37 cellular contexts compared by ENCODE assay signal in the genomic region with DNA sequence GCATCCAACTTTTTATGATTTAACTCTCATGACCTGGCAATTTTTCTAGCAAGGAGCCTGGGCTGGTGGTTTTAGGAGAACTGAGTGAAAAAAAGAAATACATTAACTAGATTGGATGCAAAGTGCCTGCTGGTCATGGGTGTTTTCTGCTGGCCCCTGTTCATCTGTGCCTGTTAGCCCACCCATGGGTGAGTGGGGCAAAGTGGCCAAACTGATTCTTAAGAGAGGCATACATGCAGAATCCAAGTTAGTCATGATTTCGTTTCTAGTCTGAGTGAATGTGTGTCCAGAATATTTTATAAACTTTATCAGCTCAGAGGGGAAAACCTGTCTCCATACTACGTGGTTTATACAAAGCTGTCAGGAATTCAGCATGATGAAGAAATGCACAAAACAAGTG. TPM values are rescaled to one million over a fixed set of nuclear protein-coding genes. Genes with fewer than 3 reads are reported as not detected.
"Had no signal": no experiment of that assay in that cellular context is flagged by ENCODE, and none has a peak within 500 bp of the region (broad histone marks: within the 10 kb centered on the region; RNA-seq: fewer than 3 reads in every experiment).

No MANE protein-coding gene starts in this region.

- H3K27me3 ChIP-seq: adrenal gland, body of pancreas, brain microvascular endothelial cell, breast epithelium, cardiac muscle cell had no signal

- H3K9me3 ChIP-seq: adrenal gland, body of pancreas, breast epithelium had no signal

- H3K4me1 ChIP-seq: adrenal gland, breast epithelium had no signal

- H3K4me3 ChIP-seq: adrenal gland, body of pancreas, breast epithelium, cardiac muscle cell had no signal

- FAIRE-seq: astrocyte, bronchial epithelial cell had no signal

- DNase-seq: activated effector memory CD4-positive, alpha-beta T cell treated with anti-CD3 and anti-CD28 coated beads, Interleukin-2, amount 50 U/mL, for 16 hours; activated effector memory CD4-positive, alpha-beta T cell treated with Interleukin-2 at 50 U/mL for 16 hours; activated gamma-delta T cell; activated gamma-delta T cell treated with Interleukin-2 at 50 U/mL for 16 hours; activated naive CD4-positive, alpha-beta T cell; activated naive CD4-positive, alpha-beta T cell treated with anti-CD3 and anti-CD28 coated beads for 36 hours; activated naive CD4-positive, alpha-beta T cell treated with anti-CD3 and anti-CD28 coated beads, Interleukin-2, amount 10 ng/mL, durations not matched to agents 7 days and 5 days; activated naive CD4-positive, alpha-beta T cell treated with anti-CD3 and anti-CD28 coated beads, Interleukin-2, amount 50 U/mL, for 16 hours; activated naive CD4-positive, alpha-beta T cell treated with Interleukin-2 at 50 U/mL for 16 hours; activated naive CD8-positive, alpha-beta T cell treated with anti-CD3 and anti-CD28 coated beads for 36 hours; activated naive CD8-positive, alpha-beta T cell treated with anti-CD3 and anti-CD28 coated beads, Interleukin-2, amount 10 ng/mL, durations not matched to agents 7 days and 5 days; activated naive CD8-positive, alpha-beta T cell treated with anti-CD3 and anti-CD28 coated beads, Interleukin-2, amount 50 U/mL, for 24 hours; activated T-cell treated with anti-CD3 and anti-CD28 coated beads, Interleukin-2, amount 50 U/mL, for 1 hour; activated T-cell treated with anti-CD3 and anti-CD28 coated beads, Interleukin-2, amount 50 U/mL, for 24 hours; activated T-cell treated with anti-CD3 and anti-CD28 coated beads, Interleukin-2, amount 50 U/mL, for 4 hours; activated T-cell treated with anti-CD3 and anti-CD28 coated beads, Interleukin-2, amount 50 U/mL, for 48 hours; activated T-cell treated with anti-CD3 and anti-CD28 coated beads, Interleukin-2, amount 50 U/mL, for 72 hours; adrenal gland; amniotic stem cell; amygdala; anterior cingulate cortex; body of pancreas; brain microvascular endothelial cell; caudate nucleus; central memory CD4-positive, alpha-beta T cell; cerebellar nuclear complex had no signal

- H3K36me3 ChIP-seq: adrenal gland, brain microvascular endothelial cell, breast epithelium, cardiac muscle cell had no signal

- H3K27ac ChIP-seq: adrenal gland, body of pancreas, brain microvascular endothelial cell, breast epithelium, cardiac muscle cell had no signal

- ATAC-seq: activated naive CD4-positive, alpha-beta T cell treated with anti-CD3 and anti-CD28 coated beads, Interleukin-2, amount 50 U/mL, for 72 hours; activated naive CD8-positive, alpha-beta T cell treated with anti-CD3 and anti-CD28 coated beads, Interleukin-2, amount 50 U/mL, for 24 hours; activated T-cell treated with anti-CD3 and anti-CD28 coated beads, Interleukin-2, amount 50 U/mL, for 4 hours; activated T-cell treated with anti-CD3 and anti-CD28 coated beads, Interleukin-2, amount 50 U/mL, for 72 hours; activated T-helper 17 cell treated with anti-CD3 and anti-CD28 coated beads, Interleukin-2, amount 50 U/mL, for 72 hours; body of pancreas had no signal

RNA-seq across cellular contexts. Expression of gene ITGAD, which starts 4.6 kb away (rescaled TPM):
- total RNA-seq: activated naive CD4-positive, alpha-beta T cell treated with anti-CD3 and anti-CD28 coated beads for 36 hours; activated naive CD4-positive, alpha-beta T cell treated with anti-CD3 and anti-CD28 coated beads, Interleukin-2, amount 50 U/mL, for 72 hours; activated naive CD8-positive, alpha-beta T cell treated with anti-CD3 and anti-CD28 coated beads for 36 hours; activated T-helper 1 cell treated with anti-CD3 and anti-CD28 coated beads, Interleukin-12 subunit alpha, Interleukin-12 subunit beta, Interleukin-2, Interleukin-4 antibody, amounts not matched to agents 30 ng/mL and 10 ng/mL and 1 ng/mL, durations not matched to agents 14 hours and 24 hours and 36 hours; activated T-helper 17 cell treated with anti-CD3 and anti-CD28 coated beads, Interleukin-2, amount 50 U/mL, for 72 hours; astrocyte; body of pancreas; bronchial epithelial cell; cardiac muscle cell; cardiac septum; cerebellum; chondrocyte had no signal
- polyA plus RNA-seq: cardiac muscle cell had no signal

RNA-seq across cellular contexts. Expression of gene ITGAX, which starts 33.6 kb away (rescaled TPM):
- total RNA-seq: bronchial epithelial cell, chondrocyte had no signal
- polyA plus RNA-seq: cardiac muscle cell had no signal

RNA-seq across cellular contexts. Expression of gene COX6A2, which starts 39.6 kb away (rescaled TPM):
- total RNA-seq: activated naive CD4-positive, alpha-beta T cell treated with anti-CD3 and anti-CD28 coated beads for 36 hours; activated naive CD4-positive, alpha-beta T cell treated with anti-CD3 and anti-CD28 coated beads, Interleukin-2, amount 50 U/mL, for 72 hours; activated naive CD8-positive, alpha-beta T cell treated with anti-CD3 and anti-CD28 coated beads for 36 hours; activated naive CD8-positive, alpha-beta T cell treated with anti-CD3 and anti-CD28 coated beads, Interleukin-2, amount 10 ng/mL, durations not matched to agents 7 days and 5 days; activated T-cell treated with anti-CD3 and anti-CD28 coated beads, Interleukin-2, amount 50 U/mL, for 4 hours; activated T-cell treated with anti-CD3 and anti-CD28 coated beads, Interleukin-2, amount 50 U/mL, for 72 hours; activated T-helper 1 cell treated with anti-CD3 and anti-CD28 coated beads, Interleukin-12 subunit alpha, Interleukin-12 subunit beta, Interleukin-2, Interleukin-4 antibody, amounts not matched to agents 30 ng/mL and 10 ng/mL and 1 ng/mL, durations not matched to agents 14 hours and 24 hours and 36 hours; activated T-helper 17 cell treated with anti-CD3 and anti-CD28 coated beads, Interleukin-2, amount 50 U/mL, for 72 hours; activated T-helper 2 cell treated with anti-CD3 and anti-CD28 coated beads, Interferon-gamma antibody, Interleukin-2, Interleukin-4, amounts not matched to agents 10 μg/mL and 5 μg/mL and 100 μg/mL, durations not matched to agents 14 hours and 24 hours and 36 hours; adrenal gland; astrocyte; body of pancreas; breast epithelium; bronchial epithelial cell; cerebellum; chondrocyte had no signal
